Comparison of ENCODE assay signal across 25 cellular contexts in the genomic region with DNA sequence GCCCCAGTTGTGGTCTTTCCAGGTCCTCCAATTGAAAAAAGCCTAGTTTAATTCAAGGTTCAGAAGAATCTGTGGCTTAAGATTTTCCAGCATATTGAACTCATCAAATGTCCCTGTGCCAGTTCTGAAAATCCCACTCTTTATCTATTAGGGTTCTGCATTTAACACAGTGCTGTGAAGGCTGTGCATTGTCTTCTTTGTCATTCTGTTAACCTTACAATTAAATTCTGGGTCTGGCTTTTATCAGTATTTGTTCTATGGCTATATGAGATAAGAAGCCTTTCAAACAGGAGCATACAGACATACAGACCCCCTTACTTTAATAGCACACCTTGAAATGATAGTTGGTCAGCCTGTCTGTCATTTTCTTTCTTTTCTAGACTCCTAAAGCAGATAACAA.
"Had no signal": no experiment of that assay in that cellular context is flagged by ENCODE, and none has a peak within 500 bp of the region (broad histone marks: within the 10 kb centered on the region; RNA-seq: fewer than 3 reads in every experiment).

No MANE protein-coding gene starts in this region.

- DNase-seq: naive thymus-derived CD8-positive, alpha-beta T cell; occipital lobe; ovary; posterior cingulate gyrus; psoas muscle; right cardiac atrium; right lobe of liver; sigmoid colon; small intestine; stimulated activated CD4-positive, alpha-beta T cell treated with anti-CD3 and anti-CD28 coated beads, Interleukin-15, amount 100 ng/mL, for 24 hours; stimulated activated CD4-positive, alpha-beta T cell treated with anti-CD3 and anti-CD28 coated beads, Interleukin-2, amount 100 ng/mL, for 24 hours; stimulated activated CD4-positive, alpha-beta T cell treated with anti-CD3 and anti-CD28 coated beads, Interleukin-2, amount 100 ng/mL, for 48 hours; stimulated activated CD4-positive, alpha-beta T cell treated with anti-CD3 and anti-CD28 coated beads, Interleukin-4, amount 100 ng/mL, for 24 hours; stimulated activated naive B cell treated with anti-CD40 and anti-IgM and Interleukin-4, amounts not matched to agents 10 μg/mL and 1 μg/mL and 100 μg/mL, for 72 hours; stimulated activated naive CD4-positive, alpha-beta T cell treated with Interleukin-2 at 50 U/mL for 16 hours; stomach; thyroid gland; upper lobe of left lung had no signal

- H3K36me3 ChIP-seq: neural progenitor cell, ovary, right lobe of liver, sigmoid colon, stomach, thoracic aorta, thyroid gland, tibial nerve, upper lobe of left lung, vagina had no signal

- H3K4me3 ChIP-seq: neural progenitor cell, ovary, psoas muscle, right lobe of liver, sigmoid colon, stomach, thoracic aorta, thyroid gland, tibial nerve, upper lobe of left lung, vagina had no signal

- H3K27ac ChIP-seq: neural progenitor cell, ovary, parathyroid adenoma, psoas muscle, right lobe of liver, sigmoid colon, stomach, thoracic aorta, thyroid gland, tibial nerve, upper lobe of left lung, vagina had no signal

- H3K27me3 ChIP-seq: neural progenitor cell, ovary, right lobe of liver, sigmoid colon, stomach, thyroid gland, tibial nerve, upper lobe of left lung, vagina had no signal

- ATAC-seq: naive thymus-derived CD8-positive, alpha-beta T cell; natural killer cell treated with Interleukin-12 subunit alpha and Interleukin-12 subunit beta and Interleukin-15 and Interleukin-18, amount 100 ng/mL, for 72 hours; psoas muscle; right cardiac atrium; right lobe of liver; stimulated activated effector memory CD8-positive, alpha-beta T cell treated with anti-CD3 and anti-CD28 coated beads, Interleukin-12 subunit alpha, Interleukin-12 subunit beta, amount 100 ng/mL, for 72 hours; stimulated activated naive B cell treated with anti-CD40 and anti-IgM and Interleukin-4, amounts not matched to agents 10 μg/mL and 1 μg/mL and 100 μg/mL, for 72 hours had no signal
